Comparison of ENCODE assay signal across 14 cellular contexts in genomic region chr9:18800579-18800978, GRCh38.
DNase-seq lines count a peak whose midpoint lies in the region; FAIRE-seq and TF ChIP-seq lines count a peak whose summit lies in the region.
"Had no signal": no experiment of that assay in that cellular context is flagged by ENCODE, and none has a peak within 500 bp of the region (broad histone marks: within the 10 kb centered on the region; RNA-seq: fewer than 3 reads in every experiment).

No MANE protein-coding gene starts in this region.

- no peak for FAIRE-seq in urothelium cell line (lab: Jason Lieb, UNC)
- FAIRE-seq: K562 had no signal

- H3K9me2 ChIP-seq in GM23248 (ENCODE audit: insufficient read depth) = no peaks in the 10 kb centered on the region

- in situ Hi-C loops in GM23248 (cut with MboI) (no loop called here), astrocyte of the spinal cord (cut with HindIII; ENCODE audit: low sequenced_read_pairs) (no loop called here)

- intact Hi-C loops in activated CD4-positive, alpha-beta memory T cell treated with anti-CD3 and anti-CD28 coated beads for 36 hours (cut with micrococcal nuclease) = no loop called here

- H3K36me3 ChIP-seq in GM23248 (ENCODE audit: low read depth) = peaks cover 65% of the 10 kb centered on the region
- H3K36me3 ChIP-seq: BLaER1 had no signal

- H3K9ac ChIP-seq in GM23248 = no peak overlapping the region
- H3K9ac ChIP-seq: BLaER1 had no signal

- H3K79me2 ChIP-seq in GM23248 (ENCODE audit: insufficient read depth) = peaks cover 51% of the 10 kb centered on the region

- H3K9me3 ChIP-seq in GM23248 (ENCODE audit: low read depth) = no peaks in the 10 kb centered on the region

- H3K36me3 Mint-ChIP-seq in activated CD4-positive, alpha-beta memory T cell treated with anti-CD3 and anti-CD28 coated beads for 36 hours = no peaks in the 10 kb centered on the region
- H3K36me3 Mint-ChIP-seq: CD4-positive, CD25-positive, alpha-beta regulatory T cell had no signal

- CTCF ChIA-PET in activated CD4-positive, alpha-beta memory T cell treated with anti-CD3 and anti-CD28 coated beads for 36 hours (lab: Charles Lee) = interaction anchor here (0.5 kb wide), 1 partner anchor 228 kb away, joined by 6 read pairs; no protein-coding TSS in a partner anchor

- 88 to 91% methylated on average over 4 of the region's 4 CpGs for WGBS in GM23248 (ENCODE audit: low coverage in 1 of 2, low lambda C conversion rate in 2 of 2, missing lambda C conversion rate in 2 of 2), 2 experiments

- peaks cover 92% of the 10 kb centered on the region for H3F3A ChIP-seq in GM23248 (ENCODE audit: insufficient read depth)

- H2AFZ ChIP-seq in GM23248 = no peak overlapping the region

- no peak for DNase-seq in GM23248
- DNase-seq in SW480 (ENCODE audit: low spot score) = peak; percentile 31
- DNase-seq in astrocyte of the spinal cord (ENCODE audit: low read depth, low spot score) = peak; percentile 26
- DNase-seq in urothelium cell line (ENCODE audit: low spot score) = peak; percentile 8
- DNase-seq in NCI-H510A treated with DMSO at 0.1 percent for 48 hours (lab: John Stamatoyannopoulos, UW) = no peak
- no peak for DNase-seq in CD1c-positive myeloid dendritic cell (ENCODE audit: extremely low spot score)
- DNase-seq in activated CD4-positive, alpha-beta memory T cell treated with anti-CD3 and anti-CD28 coated beads for 36 hours = no peak
- DNase-seq: 8988T; AML-193; CD4-positive, CD25-positive, alpha-beta regulatory T cell; DMS53; H7 had no signal

- H3K4me2 ChIP-seq in GM23248 (ENCODE audit: unreplicated experiment) = no peak overlapping the region
- H3K4me2 ChIP-seq: BLaER1 had no signal

- peak overlapping the region; percentile 95; the same call in 1 of the 2 replicates for H3K27ac ChIP-seq in GM23248
- H3K27ac ChIP-seq: BLaER1 had no signal

- no peaks in the 10 kb centered on the region for H3K27me3 ChIP-seq in GM23248 (replicated peaks; ENCODE audit: insufficient read depth)
- H3K27me3 ChIP-seq: BLaER1 had no signal

- H3K9me3 Mint-ChIP-seq in activated CD4-positive, alpha-beta memory T cell treated with anti-CD3 and anti-CD28 coated beads for 36 hours = no peaks in the 10 kb centered on the region

- H4K20me1 ChIP-seq in GM23248 (ENCODE audit: insufficient read depth) = 0 out of 2 replicates have a peak, but pooled peaks cover 4% of the 10 kb centered on the region
- H4K20me1 ChIP-seq: BLaER1 had no signal

- POLR2A ChIA-PET in activated CD4-positive, alpha-beta memory T cell treated with anti-CD3 and anti-CD28 coated beads for 36 hours (lab: Charles Lee) = no interaction called here

- H3K4me1 ChIP-seq in GM23248 (ENCODE audit: insufficient read depth) = peaks cover 43% of the 10 kb centered on the region
- H3K4me1 ChIP-seq: BLaER1 had no signal

- H3K4me1 Mint-ChIP-seq in activated CD4-positive, alpha-beta memory T cell treated with anti-CD3 and anti-CD28 coated beads for 36 hours (ENCODE audit: low read depth) = no peaks in the 10 kb centered on the region
- H3K4me1 Mint-ChIP-seq: CD4-positive, CD25-positive, alpha-beta regulatory T cell had no signal

- no peak overlapping the region for H3K4me3 ChIP-seq in GM23248
- H3K4me3 ChIP-seq in astrocyte of the spinal cord (ENCODE audit: low read depth, low read length) = no peak overlapping the region
- H3K4me3 ChIP-seq: BLaER1, K562 had no signal

- no peak for TF ChIP-seq CTCF in astrocyte of the spinal cord (IDR thresholded peaks at IDR 0.05; ENCODE audit: low read depth, low read length)

- H3K27ac Mint-ChIP-seq in activated CD4-positive, alpha-beta memory T cell treated with anti-CD3 and anti-CD28 coated beads for 36 hours = no peak overlapping the region
- H3K27ac Mint-ChIP-seq: CD4-positive, CD25-positive, alpha-beta regulatory T cell had no signal

- H3K4me3 Mint-ChIP-seq in activated CD4-positive, alpha-beta memory T cell treated with anti-CD3 and anti-CD28 coated beads for 36 hours = no peak overlapping the region
- H3K4me3 Mint-ChIP-seq: CD4-positive, CD25-positive, alpha-beta regulatory T cell had no signal

- H3K27me3 Mint-ChIP-seq in activated CD4-positive, alpha-beta memory T cell treated with anti-CD3 and anti-CD28 coated beads for 36 hours = no peaks in the 10 kb centered on the region

Comparison
In these comparisons a context has a peak if more than half of its experiments do, and no peak if none do; other contexts are left out.
1. DNase-seq: peak in SW480 (single experiment), astrocyte of the spinal cord (single experiment) and urothelium cell line (single experiment); none in GM23248 (single experiment), NCI-H510A treated with DMSO at 0.1 percent for 48 hours (single experiment), CD1c-positive myeloid dendritic cell (single experiment) and activated CD4-positive, alpha-beta memory T cell treated with anti-CD3 and anti-CD28 coated beads for 36 hours (single experiment).